ENCODE assay signal across 1 cellular context in genomic region chr7:24328050-24328449, GRCh38.
A peak's percentile ranks its signal among the peaks of the same experiment; 100 is the strongest.
TF ChIP-seq lines count a peak whose summit lies in the region.

No MANE protein-coding gene starts in this region.

TF ChIP-seq in HepG2, 621 proteins besides CTCF, POLR2A, EP300 and RAD21:
- TF ChIP-seq CEBPB (IDR thresholded peaks at IDR 0.05; ENCODE audit: borderline replicate concordance, low read depth, low read length) (peak; percentile 88), ZNF331 (CRISPR knock-in tag; IDR thresholded peaks at IDR 0.05) (no peak), ZNF143 (CRISPR knock-in tag; IDR thresholded peaks at IDR 0.05) (no peak), MNT (IDR thresholded peaks at IDR 0.05) (no peak)
